Comparison of ENCODE assay signal across 12 cellular contexts in genomic region chr10:103184615-103185014, GRCh38. TPM values are rescaled to one million over a fixed set of nuclear protein-coding genes. Genes with fewer than 3 reads are reported as not detected.
DNase-seq lines count a peak whose midpoint lies in the region; TF ChIP-seq lines count a peak whose summit lies in the region.
"Had no signal": no experiment of that assay in that cellular context is flagged by ENCODE, and none has a peak within 500 bp of the region (broad histone marks: within the 10 kb centered on the region; RNA-seq: fewer than 3 reads in every experiment).

No MANE protein-coding gene starts in this region.

- no peaks in the 10 kb centered on the region for H3K9me3 ChIP-seq in SJSA1 (replicated peaks)
- H3K9me3 ChIP-seq in HAP-1 = no peaks in the 10 kb centered on the region

- peaks cover 32% of the 10 kb centered on the region for H3K4me1 Mint-ChIP-seq in Calu3 (ENCODE audit: low read depth, unreplicated experiment)
- H3K4me1 Mint-ChIP-seq in progenitor cell of endocrine pancreas (ENCODE audit: low read depth) = peaks cover 33% of the 10 kb centered on the region

- H3K27ac Mint-ChIP-seq in Calu3 (ENCODE audit: unreplicated experiment) (peak overlapping the region; percentile 87), progenitor cell of endocrine pancreas (peak overlapping the region; percentile 88)
- H3K27ac Mint-ChIP-seq: activated CD4-positive, alpha-beta T cell treated with anti-CD3 and anti-CD28 coated beads, Interleukin-2, amount 10 ng/mL, durations not matched to agents 24 days and 14 days had no signal

- DNase-seq in Calu3 = no peak
- no peak for DNase-seq in SJSA1 (ENCODE audit: low read depth in 1 of 2, low spot score in 2 of 2)
- peak; percentile 40 for DNase-seq in fibroblast of peridontal ligament (ENCODE audit: extremely low read depth)
- no peak for DNase-seq in progenitor cell of endocrine pancreas (ENCODE audit: low spot score, unreplicated experiment)
- DNase-seq in ACHN = no peak
- DNase-seq in occipital lobe (lab: John Stamatoyannopoulos, UW) = no peak
- DNase-seq in HAP-1 (ENCODE audit: low spot score in 2 of 2) = no peak
- no peak for DNase-seq in OCI-M1 (lab: John Stamatoyannopoulos, UW)
- DNase-seq: activated CD4-positive, alpha-beta T cell treated with anti-CD3 and anti-CD28 coated beads, Interleukin-2, amount 10 ng/mL, durations not matched to agents 24 days and 14 days; H7; naive thymus-derived CD4-positive, alpha-beta T cell; NCI-H1436 had no signal

- CTCF ChIA-PET in Calu3 (lab: Charles Lee) = interaction anchor here (0.6 to 1.7 kb wide), 9 partner anchors 13 to 60 kb away, joined by 3 to 10 read pairs (median 3); no protein-coding TSS in a partner anchor

- no TSS peak for BruUV-seq in Calu3 (replicated peaks; lab: Mats Ljungman, UMichigan)

- H3K27ac ChIP-seq in SJSA1 = peak overlapping the region; percentile 26

- intact Hi-C loops in Calu3 (cut with micrococcal nuclease; ENCODE audit: unreplicated experiment) = no loop called here

- peaks cover 36% of the 10 kb centered on the region for H3K36me3 Mint-ChIP-seq in Calu3 (ENCODE audit: insufficient read depth, unreplicated experiment)
- H3K36me3 Mint-ChIP-seq in progenitor cell of endocrine pancreas (ENCODE audit: insufficient read depth) = peaks cover 6% of the 10 kb centered on the region

- no peaks in the 10 kb centered on the region for H3K9me3 Mint-ChIP-seq in Calu3 (ENCODE audit: low read depth, unreplicated experiment)
- H3K9me3 Mint-ChIP-seq in progenitor cell of endocrine pancreas (ENCODE audit: low read depth) = no peaks in the 10 kb centered on the region
- H3K9me3 Mint-ChIP-seq: activated CD4-positive, alpha-beta T cell treated with anti-CD3 and anti-CD28 coated beads, Interleukin-2, amount 10 ng/mL, durations not matched to agents 24 days and 14 days; naive thymus-derived CD4-positive, alpha-beta T cell had no signal

- H3K36me3 ChIP-seq in SJSA1 (peaks cover 58% of the 10 kb centered on the region), HAP-1 (replicated peaks) (peaks cover 4% of the 10 kb centered on the region)

- in situ Hi-C loops in ACHN (cut with HindIII; ENCODE audit: low pct_ligation_motif_present, low pct_unique_long_range_greater_than_20kb, low sequenced_read_pairs) = no loop called here
- in situ Hi-C loops in HAP-1 (cut with MboI; ENCODE audit: low sequenced_read_pairs) = no loop called here

- H3K4me3 Mint-ChIP-seq in Calu3 (ENCODE audit: low read depth, unreplicated experiment) (peak overlapping the region; percentile 62), progenitor cell of endocrine pancreas (ENCODE audit: low read depth) (no peak overlapping the region)
- H3K4me3 Mint-ChIP-seq: activated CD4-positive, alpha-beta T cell treated with anti-CD3 and anti-CD28 coated beads, Interleukin-2, amount 10 ng/mL, durations not matched to agents 24 days and 14 days had no signal

- TF ChIP-seq CTCF in Calu3 (IDR thresholded peaks at IDR 0.05; ENCODE audit: unreplicated experiment) = no peak
- no peak for TF ChIP-seq CTCF in progenitor cell of endocrine pancreas (IDR thresholded peaks at IDR 0.05; ENCODE audit: unreplicated experiment)

- H3K4me1 ChIP-seq in SJSA1 (replicated peaks) = peaks cover 31% of the 10 kb centered on the region
- H3K4me1 ChIP-seq in HAP-1 = peaks cover 24% of the 10 kb centered on the region

- no peak overlapping the region for H3K4me3 ChIP-seq in SJSA1
- H3K4me3 ChIP-seq in HAP-1 = no peak overlapping the region

- H3K27me3 ChIP-seq in SJSA1 (replicated peaks) = no peaks in the 10 kb centered on the region
- no peaks in the 10 kb centered on the region for H3K27me3 ChIP-seq in HAP-1 (ENCODE audit: low read depth)

- no peaks in the 10 kb centered on the region for H3K27me3 Mint-ChIP-seq in Calu3 (ENCODE audit: unreplicated experiment)
- no peaks in the 10 kb centered on the region for H3K27me3 Mint-ChIP-seq in progenitor cell of endocrine pancreas
- H3K27me3 Mint-ChIP-seq: activated CD4-positive, alpha-beta T cell treated with anti-CD3 and anti-CD28 coated beads, Interleukin-2, amount 10 ng/mL, durations not matched to agents 24 days and 14 days; naive thymus-derived CD4-positive, alpha-beta T cell had no signal

RNA-seq across cellular contexts. Expression of gene NT5C2, which starts 8.5 kb away (rescaled TPM):
- total RNA-seq in Calu3 (2022) (70.0 and 75.8 TPM in 2 replicates), progenitor cell of endocrine pancreas (131 and 135 TPM in 2 replicates), occipital lobe (96.7 TPM)
- 97.2 and 107 TPM in 2 replicates for total RNA-seq in SJSA1 (2014; rRNA removed; shearing (Covaris generic))
